In the genomic region with DNA sequence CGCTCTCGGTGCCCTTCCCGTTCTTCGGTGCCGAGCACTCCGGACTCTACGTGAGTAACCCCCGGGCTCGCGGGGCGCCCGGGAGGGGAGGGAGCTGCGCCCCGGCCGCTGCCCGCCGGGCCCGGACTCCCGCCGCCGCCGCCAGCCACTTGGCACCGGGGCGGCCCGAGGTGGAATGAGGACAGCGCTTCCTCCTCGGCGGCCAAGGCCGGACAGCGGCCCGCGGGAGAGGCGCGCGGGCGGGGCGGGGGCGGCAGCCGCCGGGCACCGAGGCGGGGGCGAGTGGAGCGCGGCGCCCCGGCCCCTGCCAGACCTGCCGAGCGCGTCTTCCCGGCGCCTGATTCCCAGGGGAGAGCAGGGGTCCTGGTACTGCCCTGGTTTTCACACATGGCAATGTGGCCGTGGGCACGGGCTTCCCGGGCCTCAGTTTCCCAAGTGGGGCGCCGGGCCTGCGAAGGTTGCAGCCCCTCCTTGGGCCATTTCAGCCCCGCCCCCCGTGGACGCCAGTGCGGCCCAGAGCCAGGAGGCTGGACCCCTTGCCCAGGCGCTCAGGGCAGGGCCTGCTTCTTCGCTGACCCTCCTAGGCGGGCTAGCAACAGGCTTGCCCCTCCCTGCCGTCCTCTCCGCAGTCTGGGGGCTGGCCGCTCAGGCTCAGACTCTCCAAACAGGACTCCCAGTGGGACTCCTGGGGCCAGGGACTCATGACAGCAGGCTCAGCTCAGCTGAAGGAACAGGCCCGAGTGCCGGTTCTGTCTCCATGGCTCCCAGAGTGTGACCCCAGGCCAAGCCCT, we compare ENCODE assay signal across 9 cellular contexts. TPM values are rescaled to one million over a fixed set of nuclear protein-coding genes. Genes with fewer than 3 reads are reported as not detected.
DNase-seq lines count a peak whose midpoint lies in the region; ATAC-seq and TF ChIP-seq lines count a peak whose summit lies in the region.
"Had no signal": no experiment of that assay in that cellular context is flagged by ENCODE, and none has a peak within 500 bp of the region (broad histone marks: within the 10 kb centered on the region; RNA-seq: fewer than 3 reads in every experiment).

No MANE protein-coding gene starts in this region.

- H3K4me3 ChIP-seq in SK-N-SH (ENCODE audit: low read depth in 2 of 2, low read length in 1 of 2) (peak overlapping the region in 1 of 2 experiments; percentile 36; a peak in 2 of 4 replicates), lower lobe of right lung (peak overlapping the region; percentile 72), thyroid gland (replicated peaks in 1 of 3) (peak overlapping the region; percentile 34 to 83 (median 75))

- H3K4me1 ChIP-seq in SK-N-SH (ENCODE audit: control insufficient read depth in 1 of 2, insufficient read depth in 2 of 2, low read depth in 1 of 2, low read length in 1 of 2) (peaks cover 0 to 3% of the 10 kb centered on the region in 2 experiments; a peak in 1 of 4 replicates), lower lobe of right lung (peaks cover 71% of the 10 kb centered on the region), thyroid gland (peaks cover 73 to 82% of the 10 kb centered on the region in 2 donors)

- H3K4me3 Mint-ChIP-seq in chondrocyte (ENCODE audit: unreplicated experiment), result peak overlapping the region; percentile 35
- H3K4me3 Mint-ChIP-seq: neural crest cell had no signal

- TF ChIP-seq EP300 in SK-N-SH (IDR thresholded peaks at IDR 0.05; ENCODE audit: borderline replicate concordance in 1 of 2, low read depth in 1 of 2, low read length in 1 of 2), result no peak

- ATAC-seq in SK-N-SH treated with all-trans-retinoic acid at 6 μM for 48 hours (no peak), lower lobe of right lung (peak in 1 of 2 donors; percentile 11)

- intact Hi-C loops in lower lobe of right lung (cut with DNase I) (no loop called here), thyroid gland (cut with DNase I) (loop anchor here (10.0 kb wide), 2 partner anchors 84 to 156 kb away; partner anchors contain the start of gene PPP1R7)

- no peak for TF ChIP-seq POLR2A in thyroid gland (IDR thresholded peaks at IDR 0.05)

- H4K20me1 ChIP-seq in SK-N-SH (ENCODE audit: insufficient read depth), result no peaks in the 10 kb centered on the region

- no peaks in the 10 kb centered on the region for H3K36me3 ChIP-seq in SK-N-SH (replicated peaks in 1 of 2; ENCODE audit: control insufficient read depth in 1 of 2, insufficient read depth in 2 of 2, low read length in 1 of 2)
- H3K36me3 ChIP-seq in lower lobe of right lung, result peaks cover 10% of the 10 kb centered on the region
- H3K36me3 ChIP-seq in thyroid gland, result peaks cover 3 to 27% of the 10 kb centered on the region in 2 donors

- H3K9me3 ChIP-seq in SK-N-SH (no peaks in the 10 kb centered on the region; the same call in 1 of the 2 replicates), lower lobe of right lung (peaks cover 8% of the 10 kb centered on the region), thyroid gland (no peaks in the 10 kb centered on the region)

- WGBS in SK-N-SH (ENCODE audit: low lambda C conversion rate), result no CpG with 5 or more reads among the region's 70 CpGs
- 2 to 8% methylated on average over 2 to 10 of the region's 70 CpGs for WGBS in thyroid gland, 2 donors

- H3K9ac ChIP-seq in SK-N-SH, result no peak overlapping the region

- POLR2A ChIA-PET in SK-N-SH (lab: Yijun Ruan, JAX), result no interaction called here

- no peak for TF ChIP-seq RAD21 in SK-N-SH (IDR thresholded peaks at IDR 0.05; ENCODE audit: low read length)

- no peaks in the 10 kb centered on the region for H3K79me2 ChIP-seq in SK-N-SH (ENCODE audit: insufficient read depth)

- no peak overlapping the region for H3K4me2 ChIP-seq in SK-N-SH

- peaks cover 11% of the 10 kb centered on the region for H3K36me3 Mint-ChIP-seq in chondrocyte (ENCODE audit: low read depth)

- CTCF ChIA-PET in SK-N-SH (lab: Yijun Ruan, JAX), result no interaction called here

- H3K27me3 Mint-ChIP-seq in chondrocyte (ENCODE audit: low read depth), result peaks cover 22% of the 10 kb centered on the region

- H3K27ac ChIP-seq in SK-N-SH (ENCODE audit: low read depth in 2 of 2, low read length in 1 of 2), result no peak overlapping the region
- H3K27ac ChIP-seq in lower lobe of right lung, result peak overlapping the region; percentile 81
- peak overlapping the region; percentile 91 to 94 (median 94) for H3K27ac ChIP-seq in thyroid gland

- H3F3A ChIP-seq in SK-N-SH (replicated peaks; ENCODE audit: insufficient read depth), result no peaks in the 10 kb centered on the region

- H3K27me3 ChIP-seq in SK-N-SH (ENCODE audit: insufficient read depth), result no peaks in the 10 kb centered on the region
- H3K27me3 ChIP-seq in lower lobe of right lung (ENCODE audit: low read depth), result peaks cover 4% of the 10 kb centered on the region
- no peaks in the 10 kb centered on the region for H3K27me3 ChIP-seq in thyroid gland

- TF ChIP-seq CTCF in SK-N-SH (IDR thresholded peaks at IDR 0.05) (no peak), chondrocyte (IDR thresholded peaks at IDR 0.05) (no peak), lower lobe of right lung (IDR thresholded peaks at IDR 0.05) (no peak), thyroid gland (IDR thresholded peaks at IDR 0.05) (no peak)

- no peak overlapping the region for H3K27ac Mint-ChIP-seq in chondrocyte (ENCODE audit: unreplicated experiment)

- peaks cover 10% of the 10 kb centered on the region for H3K9me3 Mint-ChIP-seq in chondrocyte (ENCODE audit: low read depth)

- no peaks in the 10 kb centered on the region for H3K9me2 ChIP-seq in SK-N-SH

- no peak overlapping the region for H2AFZ ChIP-seq in SK-N-SH (ENCODE audit: low read depth)

- DNase-seq in SK-N-SH, result peak; percentile 69
- DNase-seq in chondrocyte (ENCODE audit: low spot score), result no peak
- peak; percentile 57 for DNase-seq in lower lobe of right lung
- peak; percentile 56 to 62 for DNase-seq in thyroid gland
- DNase-seq in NCI-H1694 treated with DMSO at 0.1 percent for 48 hours (lab: John Stamatoyannopoulos, UW), result no peak
- no peak for DNase-seq in T1000 (lab: John Stamatoyannopoulos, UW)
- DNase-seq in NCI-H526 treated with DMSO at 0.1 percent for 48 hours (lab: John Stamatoyannopoulos, UW), result no peak

- peaks cover 9% of the 10 kb centered on the region for H3K4me1 Mint-ChIP-seq in chondrocyte (ENCODE audit: low read depth)

TF ChIP-seq in SK-N-SH, 30 proteins besides CTCF, POLR2A, EP300 and RAD21:
- TF ChIP-seq FOSL2 (IDR thresholded peaks at IDR 0.05; ENCODE audit: borderline replicate concordance, low read depth) (no peak), CHD2 (IDR thresholded peaks at IDR 0.05; ENCODE audit: low read length, partially characterized antibody) (no peak), MAX (IDR thresholded peaks at IDR 0.05; ENCODE audit: low read depth) (no peak)

TF ChIP-seq in SK-N-SH treated with all-trans-retinoic acid at 6 μM for 48 hours, 23 proteins besides CTCF, POLR2A, EP300 and RAD21:
- no peak for TF ChIP-seq ARNTL (CRISPR knock-in tag; IDR thresholded peaks at IDR 0.05; ENCODE audit: borderline replicate concordance, low read depth)
- no peak for TF ChIP-seq CSRNP3 (CRISPR knock-in tag; IDR thresholded peaks at IDR 0.05)
- no peak for TF ChIP-seq ZC3H10 (CRISPR knock-in tag; IDR thresholded peaks at IDR 0.05)
- TF ChIP-seq ISL1 (CRISPR knock-in tag; IDR thresholded peaks at IDR 0.05), result no peak
- no peak for TF ChIP-seq PPARA (CRISPR knock-in tag; IDR thresholded peaks at IDR 0.05; ENCODE audit: borderline replicate concordance)
- TF ChIP-seq TCF4 (CRISPR knock-in tag; IDR thresholded peaks at IDR 0.05; ENCODE audit: borderline replicate concordance), result no peak
TF ChIP-seq in SK-N-SH treated with all-trans-retinoic acid at 6 μM for 48 hours: peak in this region for 0.

RNA-seq across cellular contexts. Expression of gene SNED1, which starts 0.8 kb away (rescaled TPM):
- 0.03 TPM in 2 replicates for polyA plus RNA-seq in SK-N-SH (2012; rRNA removed)
- 0.05 and 0.09 TPM in 2 replicates for polyA plus RNA-seq in SK-N-SH (2012; cell fraction: cytosol; rRNA removed)
- 0.12 and 0.26 TPM in 2 replicates for polyA plus RNA-seq in SK-N-SH (2012; cell fraction: nucleus; rRNA removed)
- total RNA-seq in chondrocyte (1.6 to 2.9 TPM (median 1.9 TPM) in 3 replicates), lower lobe of right lung (36.2 TPM), thyroid gland (100 to 1,000 TPM in 1 of 4 donors, 10 to 100 TPM in 3; 47.7 to 122 (median 68.7) TPM)

Comparison
In these comparisons a context has a peak if more than half of its experiments do, and no peak if none do; other contexts are left out.
1. DNase-seq: peak in SK-N-SH (single experiment), lower lobe of right lung (single experiment) and thyroid gland (2 of 2); none in chondrocyte (single experiment), NCI-H1694 treated with DMSO at 0.1 percent for 48 hours (single experiment), T1000 (single experiment) and NCI-H526 treated with DMSO at 0.1 percent for 48 hours (single experiment).
2. H3K27ac ChIP-seq: peak in lower lobe of right lung (single experiment) and thyroid gland (3 of 3); none in SK-N-SH (0 of 2).